In the genomic region with DNA sequence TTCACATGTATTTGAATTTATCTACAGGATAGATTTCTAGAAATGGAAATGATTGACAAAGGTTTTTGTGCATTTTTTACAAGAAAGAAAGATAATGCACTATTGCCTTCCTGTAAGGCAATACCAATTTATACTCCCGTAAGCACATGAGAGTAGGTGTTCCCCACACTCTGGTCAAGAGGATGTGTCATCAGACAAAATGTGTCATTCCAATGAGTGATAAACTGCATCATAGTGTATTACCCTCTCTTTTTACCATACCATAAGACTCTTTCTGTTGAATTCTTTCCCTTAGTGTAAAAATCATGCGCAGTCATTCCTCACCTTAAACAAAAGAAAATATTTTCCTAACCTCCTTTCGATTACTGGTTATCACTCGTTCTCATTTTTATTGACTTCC, we compare ENCODE assay signal across 25 cellular contexts.
"Had no signal": no experiment of that assay in that cellular context is flagged by ENCODE, and none has a peak within 500 bp of the region (broad histone marks: within the 10 kb centered on the region; RNA-seq: fewer than 3 reads in every experiment).

No MANE protein-coding gene starts in this region.

- H3K27ac Mint-ChIP-seq: activated naive CD8-positive, alpha-beta T cell; nephron progenitor cell; progenitor cell of endocrine pancreas; T-helper 2 cell treated with Interferon-gamma antibody and Interleukin-4, amounts not matched to agents 5 μg/mL and 100 μg/mL, for 36 hours had no signal

- ATAC-seq: body of pancreas; left cardiac atrium; left ventricle myocardium superior; right lobe of liver; stimulated activated naive CD8-positive, alpha-beta T cell treated with anti-CD3 and anti-CD28 coated beads, Interleukin-15, Interleukin-2, amounts not matched to agents 100 U/mL and 50 U/mL, for 24 hours had no signal

- H3K4me3 Mint-ChIP-seq: activated naive CD8-positive, alpha-beta T cell; nephron progenitor cell; T-helper 2 cell treated with Interferon-gamma antibody and Interleukin-4, amounts not matched to agents 5 μg/mL and 100 μg/mL, for 36 hours had no signal

- H3K4me3 ChIP-seq: body of pancreas, esophagus squamous epithelium, ovary, right lobe of liver, thoracic aorta had no signal

- H3K9me3 Mint-ChIP-seq: nephron progenitor cell had no signal

- H3K27me3 Mint-ChIP-seq: progenitor cell of endocrine pancreas had no signal

- DNase-seq: activated CD4-positive, alpha-beta T cell treated with anti-CD3 and anti-CD28 coated beads for 4 hours; activated CD4-positive, alpha-beta T cell treated with anti-CD3 and anti-CD28 coated beads, Interleukin-2, amount 50 U/mL, for 4 hours; activated CD4-positive, CD25-positive, alpha-beta regulatory T cell; activated effector memory CD4-positive, alpha-beta T cell treated with Interleukin-2 at 50 U/mL for 16 hours; activated naive CD4-positive, alpha-beta T cell treated with Interleukin-2 at 50 U/mL for 16 hours; activated T-cell treated with anti-CD3 and anti-CD28 coated beads for 4 hours; anterior cingulate cortex; body of pancreas; caudate nucleus; esophagus squamous epithelium; glutamatergic neuron; islet precursor cell; left cardiac atrium; left ventricle myocardium superior; nephron progenitor cell; ovary; right lobe of liver; stimulated activated CD4-positive, alpha-beta T cell treated with anti-CD3 and anti-CD28 coated beads, Interleukin-4, amount 100 ng/mL, for 1 hour; stimulated activated naive CD8-positive, alpha-beta T cell treated with anti-CD3 and anti-CD28 coated beads, Interleukin-15, Interleukin-2, amounts not matched to agents 100 U/mL and 50 U/mL, for 24 hours; T-helper 1 cell; trophoblast cell had no signal
